Comparison of ENCODE assay signal across 18 cellular contexts in the genomic region with DNA sequence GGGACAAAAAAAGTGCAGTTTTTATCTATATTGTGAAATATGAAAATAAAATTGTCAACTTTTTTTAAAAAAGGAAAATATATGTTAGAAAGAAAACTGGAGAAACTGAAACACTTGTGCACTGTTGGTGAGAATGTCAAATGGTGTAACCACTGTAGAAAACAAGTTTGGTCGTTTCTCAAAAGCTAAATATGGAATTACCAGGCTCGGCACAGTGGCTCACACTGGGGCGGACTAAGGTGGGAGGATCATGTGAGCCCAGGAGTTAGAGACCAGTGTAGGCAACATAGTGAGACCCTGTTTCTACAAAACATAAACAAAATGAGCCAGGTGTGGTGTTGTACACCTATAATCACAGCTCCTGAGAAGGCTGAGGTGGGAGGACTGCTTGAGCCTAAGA.
"Had no signal": no experiment of that assay in that cellular context is flagged by ENCODE, and none has a peak within 500 bp of the region (broad histone marks: within the 10 kb centered on the region; RNA-seq: fewer than 3 reads in every experiment).

No MANE protein-coding gene starts in this region.

- H3K27ac ChIP-seq: ascending aorta, esophagus muscularis mucosa, gastroesophageal sphincter, heart right ventricle, left ventricle myocardium inferior, SK-N-MC, thyroid gland had no signal

- H3K4me1 ChIP-seq: thyroid gland had no signal

- H3K27me3 ChIP-seq: ascending aorta, esophagus muscularis mucosa, gastroesophageal sphincter, heart right ventricle, thyroid gland had no signal

- H3K36me3 ChIP-seq: ascending aorta, esophagus muscularis mucosa, gastroesophageal sphincter, heart right ventricle, left ventricle myocardium inferior, thyroid gland had no signal

- H3K27me3 Mint-ChIP-seq: stimulated activated memory B cell treated with anti-CD40 and anti-IgM and Interleukin-4, amounts not matched to agents 10 μg/mL and 1 μg/mL and 100 μg/mL, for 72 hours had no signal

- DNase-seq: activated CD4-positive, alpha-beta T cell treated with anti-CD3 and anti-CD28 coated beads, Interleukin-2, amount 50 U/mL, for 4 hours; activated effector memory CD4-positive, alpha-beta T cell treated with Interleukin-2 at 50 U/mL for 16 hours; cortex of kidney; heart right ventricle; kidney glomerular epithelial cell; left ventricle myocardium inferior; mammary epithelial cell; midbrain; nephron progenitor cell; nucleus accumbens; stimulated activated CD4-positive, alpha-beta T cell treated with anti-CD3 and anti-CD28 coated beads, Interleukin-4, amount 100 ng/mL, for 24 hours; thyroid gland had no signal

- ATAC-seq: gastroesophageal sphincter; heart right ventricle; sciatic nerve; stimulated activated memory B cell treated with anti-CD40 and anti-IgM and Interleukin-4, amounts not matched to agents 10 μg/mL and 1 μg/mL and 100 μg/mL, for 72 hours had no signal

- H3K27ac Mint-ChIP-seq: nephron progenitor cell had no signal

- H3K4me3 ChIP-seq: ascending aorta, esophagus muscularis mucosa, gastroesophageal sphincter, heart right ventricle, left ventricle myocardium inferior, SK-N-MC, thyroid gland had no signal

- H3K4me3 Mint-ChIP-seq: nephron progenitor cell; stimulated activated memory B cell treated with anti-CD40 and anti-IgM and Interleukin-4, amounts not matched to agents 10 μg/mL and 1 μg/mL and 100 μg/mL, for 72 hours had no signal

- H3K9me3 ChIP-seq: ascending aorta, esophagus muscularis mucosa, gastroesophageal sphincter, heart right ventricle, left ventricle myocardium inferior, thyroid gland had no signal
